14 cellular contexts compared by ENCODE assay signal in genomic region chr7:140881507-140882228, GRCh38. TPM values are rescaled to one million over a fixed set of nuclear protein-coding genes. Genes with fewer than 3 reads are reported as not detected.
A peak's percentile ranks its signal among the peaks of the same experiment; 100 is the strongest.
DNase-seq lines count a peak whose midpoint lies in the region; ATAC-seq and TF ChIP-seq lines count a peak whose summit lies in the region.
"Had no signal": no experiment of that assay in that cellular context is flagged by ENCODE, and none has a peak within 500 bp of the region (broad histone marks: within the 10 kb centered on the region; RNA-seq: fewer than 3 reads in every experiment).

No MANE protein-coding gene starts in this region.

- DNase-seq in AG08396 (ENCODE audit: low spot score) (no peak), A673 (ENCODE audit: low spot score) (no peak)
- DNase-seq: activated CD4-positive, alpha-beta T cell treated with anti-CD3 and anti-CD28 coated beads, Interleukin-2, amount 10 ng/mL, durations not matched to agents 24 days and 14 days; adrenal gland; gastrocnemius medialis; NCI-H524 had no signal

- no peaks in the 10 kb centered on the region for H3K9me3 ChIP-seq in A673 (ENCODE audit: low read depth, low read length, poor library complexity, severe bottlenecking)
- H3K9me3 ChIP-seq: adrenal gland, gastrocnemius medialis, SJSA1, thoracic aorta had no signal

- no peaks in the 10 kb centered on the region for H3K27me3 Mint-ChIP-seq in nephron (ENCODE audit: low read depth)

- no TSS peak for BruUV-seq in A673 (replicated peaks; lab: Mats Ljungman, UMichigan)

- H3K27me3 ChIP-seq in A673 (replicated peaks; ENCODE audit: insufficient read depth, low read depth, low read length, poor library complexity), result no peaks in the 10 kb centered on the region
- H3K27me3 ChIP-seq: adrenal gland, gastrocnemius medialis, SJSA1 had no signal

- TF ChIP-seq CTCF in nephron (IDR thresholded peaks at IDR 0.05; ENCODE audit: unreplicated experiment in 3 of 3), result no peak
- no peak for TF ChIP-seq CTCF in A673 (conservative IDR thresholded peaks at IDR 0.05; ENCODE audit: low read depth, low read length)

- CTCF ChIA-PET in A673 (lab: Charles Lee), result no interaction called here

- no peak overlapping the region for H3K4me3 Mint-ChIP-seq in nephron
- H3K4me3 Mint-ChIP-seq: activated CD4-positive, alpha-beta T cell treated with anti-CD3 and anti-CD28 coated beads, Interleukin-2, amount 10 ng/mL, durations not matched to agents 24 days and 14 days had no signal

- H3K27ac Mint-ChIP-seq in nephron, result peak overlapping the region in 2 of 3 experiments; percentile 20
- H3K27ac Mint-ChIP-seq: activated CD4-positive, alpha-beta T cell treated with anti-CD3 and anti-CD28 coated beads, Interleukin-2, amount 10 ng/mL, durations not matched to agents 24 days and 14 days had no signal

- H3K36me3 ChIP-seq in A673 (ENCODE audit: insufficient read depth, low read length, poor library complexity, severe bottlenecking), result no peaks in the 10 kb centered on the region
- H3K36me3 ChIP-seq: adrenal gland, gastrocnemius medialis, SJSA1, thoracic aorta had no signal

- H3K9me3 Mint-ChIP-seq in nephron, result peaks cover 26% of the 10 kb centered on the region

- intact Hi-C loops in A673 (cut with micrococcal nuclease; ENCODE audit: unreplicated experiment), result no loop called here

- no peak overlapping the region for H3K27ac ChIP-seq in A673 (ENCODE audit: low read depth, low read length, poor library complexity, severe bottlenecking)
- H3K27ac ChIP-seq: adrenal gland, gastrocnemius medialis, parathyroid adenoma, SJSA1, thoracic aorta had no signal

- POLR2A ChIA-PET in A673 (lab: Charles Lee; ENCODE audit: low non-redundant PET), result no interaction called here

- H3K4me3 ChIP-seq in A673 (ENCODE audit: low read depth, low read length, poor library complexity, severe bottlenecking), result no peak overlapping the region
- H3K4me3 ChIP-seq: adrenal gland, gastrocnemius medialis, SJSA1, thoracic aorta had no signal

- H3K36me3 Mint-ChIP-seq in nephron (ENCODE audit: low read depth), result peaks cover 54% of the 10 kb centered on the region

- peak; percentile 58 for ATAC-seq in GM18909 (IDR thresholded peaks at IDR 0.05; ENCODE audit: poor library complexity, unreplicated experiment)
- ATAC-seq in GM21717 (IDR thresholded peaks at IDR 0.05; ENCODE audit: unreplicated experiment), result peak; percentile 57
- peak; percentile 58 for ATAC-seq in HG03378 (IDR thresholded peaks at IDR 0.05; ENCODE audit: unreplicated experiment)
- no peak for ATAC-seq in HG03108 (IDR thresholded peaks at IDR 0.05; ENCODE audit: unreplicated experiment)
- ATAC-seq: gastrocnemius medialis had no signal

- no peaks in the 10 kb centered on the region for H3K4me1 ChIP-seq in A673 (ENCODE audit: insufficient read depth, low read length, poor library complexity, severe bottlenecking)
- H3K4me1 ChIP-seq: parathyroid adenoma, SJSA1 had no signal

- no peaks in the 10 kb centered on the region for H3K4me1 Mint-ChIP-seq in nephron

RNA-seq across cellular contexts. Expression of gene BRAF, which starts 43.1 kb away (rescaled TPM):
- 31.4 and 31.8 TPM in 2 replicates for total RNA-seq in A673 (2021)
